Comparison of ENCODE assay signal across 22 cellular contexts in the genomic region with DNA sequence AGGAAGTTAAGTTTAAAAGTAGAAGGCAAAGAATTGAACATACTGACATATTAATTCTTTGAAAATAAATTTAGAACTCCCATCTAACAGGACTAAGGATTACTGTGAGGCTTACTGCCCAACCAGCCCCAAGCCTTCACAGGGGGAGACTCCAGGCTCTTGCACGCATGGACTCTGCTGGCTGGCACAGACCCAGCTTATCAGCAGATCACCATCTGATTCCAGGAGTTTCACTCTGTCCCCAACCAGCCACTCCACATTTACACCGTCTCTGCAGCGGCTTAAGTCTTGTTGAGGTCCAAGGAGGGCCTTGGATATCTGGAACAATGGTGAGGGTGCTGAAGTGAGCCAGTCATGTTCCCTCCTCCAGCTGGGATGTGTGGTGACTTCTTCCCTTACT. TPM values are rescaled to one million over a fixed set of nuclear protein-coding genes. Genes with fewer than 3 reads are reported as not detected.
DNase-seq lines count a peak whose midpoint lies in the region; ATAC-seq and TF ChIP-seq lines count a peak whose summit lies in the region.
"Had no signal": no experiment of that assay in that cellular context is flagged by ENCODE, and none has a peak within 500 bp of the region (broad histone marks: within the 10 kb centered on the region; RNA-seq: fewer than 3 reads in every experiment).

No MANE protein-coding gene starts in this region.

- H3K4me2 ChIP-seq in HCT116 (ENCODE audit: low read length) (no peak overlapping the region), mammary epithelial cell (ENCODE audit: insufficient read depth, low read depth, low read length) (no peak overlapping the region)

- no peak for TF ChIP-seq RAD21 in HCT116 (IDR thresholded peaks at IDR 0.05; ENCODE audit: low read depth)

- H4K20me1 ChIP-seq in HCT116 (ENCODE audit: insufficient read depth) (no peaks in the 10 kb centered on the region), mammary epithelial cell (ENCODE audit: insufficient read depth, low read length) (no peaks in the 10 kb centered on the region)

- no peaks in the 10 kb centered on the region for H3K9me3 Mint-ChIP-seq in Calu3 (ENCODE audit: low read depth, unreplicated experiment)
- H3K9me3 Mint-ChIP-seq: CD8-positive, alpha-beta T cell; H9; HFFc6 had no signal

- H3K27me3 ChIP-seq in HCT116 (ENCODE audit: insufficient read depth, low read length) (no peaks in the 10 kb centered on the region), mammary epithelial cell (ENCODE audit: insufficient read depth, low read length) (no peaks in the 10 kb centered on the region), heart left ventricle (peaks cover 0 to 5% (median 0%) of the 10 kb centered on the region in 9 donors), right cardiac atrium (ENCODE audit: control insufficient read depth, insufficient read depth) (no peaks in the 10 kb centered on the region)
- H3K27me3 ChIP-seq: Peyer's patch had no signal

- H2AFZ ChIP-seq in HCT116 (ENCODE audit: low read depth, low read length, poor library complexity, severe bottlenecking) (peak overlapping the region; percentile 9), mammary epithelial cell (ENCODE audit: low read depth, low read length) (peak overlapping the region; percentile 46)
- H2AFZ ChIP-seq: GM23248 had no signal

- RAD21 ChIA-PET in HCT116 (lab: Charles Lee; ENCODE audit: low non-redundant PET in 1 of 2, low total read pairs in 2 of 2, uncharacterized antibody in 2 of 2, unreplicated experiment in 2 of 2), result no interaction called here

- H3K4me3 ChIP-seq in HCT116 (replicated peaks in 1 of 2; ENCODE audit: low read depth in 1 of 2, low read length in 2 of 2) (no peak overlapping the region), mammary epithelial cell (replicated peaks in 1 of 3; ENCODE audit: insufficient read depth in 1 of 3, low read depth in 2 of 3, low read length in 3 of 3) (no peak overlapping the region), mucosa of descending colon (no peak overlapping the region), heart left ventricle (no peak overlapping the region), right cardiac atrium (ENCODE audit: low read length) (no peak overlapping the region)
- H3K4me3 ChIP-seq: GM23248, Peyer's patch had no signal

- POLR2A ChIA-PET in HCT116 (lab: Charles Lee), result no interaction called here

- dilution Hi-C loops in mammary epithelial cell (cut with HindIII; ENCODE audit: low sequenced_read_pairs), result no loop called here

- H3K27ac Mint-ChIP-seq in Calu3 (ENCODE audit: unreplicated experiment), result peak overlapping the region; percentile 50
- H3K27ac Mint-ChIP-seq: B cell; CD8-positive, alpha-beta T cell; H9; HFFc6 had no signal

- H3K36me3 Mint-ChIP-seq in Calu3 (ENCODE audit: insufficient read depth, unreplicated experiment), result no peaks in the 10 kb centered on the region
- H3K36me3 Mint-ChIP-seq: CD8-positive, alpha-beta T cell had no signal

- intact Hi-C loops in Calu3 (cut with micrococcal nuclease; ENCODE audit: unreplicated experiment) (no loop called here), HCT116 (cut with micrococcal nuclease) (no loop called here), mammary epithelial cell (cut with micrococcal nuclease) (no loop called here), mucosa of descending colon (cut with DNase I, micrococcal nuclease) (no loop called here), heart left ventricle (cut with DNase I) (no loop called here), right cardiac atrium (cut with DNase I) (no loop called here)

- CTCF ChIA-PET in Calu3 (lab: Charles Lee) (no interaction called here), HCT116 (lab: Charles Lee) (no interaction called here), mammary epithelial cell (lab: Charles Lee; ENCODE audit: low non-redundant PET) (no interaction called here)

- H3K4me1 Mint-ChIP-seq in Calu3 (ENCODE audit: low read depth, unreplicated experiment), result peaks cover 26% of the 10 kb centered on the region
- H3K4me1 Mint-ChIP-seq: H9 had no signal

- H3K9me2 ChIP-seq in HCT116 (ENCODE audit: insufficient read depth), result no peaks in the 10 kb centered on the region

- H3K27me3 Mint-ChIP-seq in Calu3 (ENCODE audit: unreplicated experiment), result no peaks in the 10 kb centered on the region

- no peak overlapping the region for H3K4me3 Mint-ChIP-seq in Calu3 (ENCODE audit: low read depth, unreplicated experiment)
- H3K4me3 Mint-ChIP-seq: B cell; CD8-positive, alpha-beta T cell; H9; HFFc6 had no signal

- ATAC-seq in HCT116 (no peak), mucosa of descending colon (peak; percentile 62), heart left ventricle (no peak), right cardiac atrium (no peak)
- ATAC-seq: CD8-positive, alpha-beta T cell had no signal

- H3K79me2 ChIP-seq in HCT116 (ENCODE audit: insufficient read depth, low read length), result no peaks in the 10 kb centered on the region
- no peaks in the 10 kb centered on the region for H3K79me2 ChIP-seq in mammary epithelial cell (ENCODE audit: insufficient read depth, low read length)

- H3K4me1 ChIP-seq in HCT116 (ENCODE audit: control insufficient read depth in 1 of 2, insufficient read depth in 2 of 2, low read length in 2 of 2) (peaks cover 4 to 8% of the 10 kb centered on the region in 2 experiments; a peak in 3 of 4 replicates), mammary epithelial cell (ENCODE audit: insufficient read depth, low read length) (no peaks in the 10 kb centered on the region), mucosa of descending colon (ENCODE audit: low read depth) (no peaks in the 10 kb centered on the region), heart left ventricle (no peaks in the 10 kb centered on the region), right cardiac atrium (ENCODE audit: control insufficient read depth, insufficient read depth, low read length) (no peaks in the 10 kb centered on the region)
- H3K4me1 ChIP-seq: Peyer's patch had no signal

- TF ChIP-seq CTCF in Calu3 (IDR thresholded peaks at IDR 0.05; ENCODE audit: unreplicated experiment) (no peak), HCT116 (IDR thresholded peaks at IDR 0.05 in 2 of 3, conservative IDR thresholded peaks at IDR 0.05 in 1 of 3; ENCODE audit: borderline replicate concordance in 1 of 3, insufficient read depth in 1 of 3, low read depth in 2 of 3, low read length in 2 of 3) (no peak), mammary epithelial cell (conservative IDR thresholded peaks at IDR 0.05 in 1 of 2, IDR thresholded peaks at IDR 0.05 in 1 of 2; ENCODE audit: extremely low read depth in 1 of 2, insufficient read depth in 1 of 2, low read depth in 1 of 2, low read length in 2 of 2) (no peak), mucosa of descending colon (IDR thresholded peaks at IDR 0.05) (no peak), heart left ventricle (IDR thresholded peaks at IDR 0.05) (no peak)

- H3K27ac ChIP-seq in HCT116 (ENCODE audit: low read depth, low read length) (no peak overlapping the region), mammary epithelial cell (ENCODE audit: insufficient read depth, low read depth, low read length) (no peak overlapping the region), heart left ventricle (no peak overlapping the region), right cardiac atrium (ENCODE audit: low read length) (no peak overlapping the region)
- H3K27ac ChIP-seq: C4-2B, GM23248, Peyer's patch had no signal

- no peak for DNase-seq in Calu3
- no peak for DNase-seq in HCT116 (ENCODE audit: low read depth, low spot score)
- no peak for DNase-seq in mammary epithelial cell
- DNase-seq in mucosa of descending colon, result no peak
- DNase-seq in heart left ventricle, result no peak
- no peak for DNase-seq in activated CD4-positive, alpha-beta T cell treated with anti-CD3 and anti-CD28 coated beads for 4 hours
- no peak for DNase-seq in right cardiac atrium
- DNase-seq: Caco-2; CD8-positive, alpha-beta T cell; DMS153; GM23248; H9; HFFc6; KBM-7; MM.1S; NCI-H2029; NCI-H2227 treated with DMSO at 0.1 percent for 48 hours; NCI-H526 treated with DMSO at 0.1 percent for 48 hours; Peyer's patch; SIG-M5 had no signal

- TF ChIP-seq POLR2A in HCT116 (IDR thresholded peaks at IDR 0.05; ENCODE audit: borderline replicate concordance, extremely low read depth, insufficient read depth, insufficient read length) (no peak), heart left ventricle (IDR thresholded peaks at IDR 0.05) (no peak)

- no peak overlapping the region for H3K9ac ChIP-seq in HCT116 (ENCODE audit: low read length)
- H3K9ac ChIP-seq in mammary epithelial cell (ENCODE audit: insufficient read depth, low read length), result no peak overlapping the region
- H3K9ac ChIP-seq: GM23248 had no signal

- H3K36me3 ChIP-seq in HCT116 (ENCODE audit: control insufficient read depth in 1 of 2, insufficient read depth in 2 of 2, low read length in 2 of 2) (no peaks in the 10 kb centered on the region), mammary epithelial cell (ENCODE audit: insufficient read depth, low read length) (no peaks in the 10 kb centered on the region), mucosa of descending colon (ENCODE audit: low read depth) (no peaks in the 10 kb centered on the region), heart left ventricle (no peaks in the 10 kb centered on the region)
- H3K36me3 ChIP-seq: Peyer's patch had no signal

- H3K9me3 ChIP-seq in HCT116 (ENCODE audit: control insufficient read depth in 1 of 2, insufficient read depth in 1 of 2, low read depth in 1 of 2, low read length in 2 of 2) (no peaks in the 10 kb centered on the region), mammary epithelial cell (replicated peaks; ENCODE audit: insufficient read depth, low read length) (peaks cover 2% of the 10 kb centered on the region), mucosa of descending colon (no peaks in the 10 kb centered on the region), heart left ventricle (no peaks in the 10 kb centered on the region), right cardiac atrium (ENCODE audit: control insufficient read depth, low read length) (no peaks in the 10 kb centered on the region)
- H3K9me3 ChIP-seq: Caco-2, Peyer's patch had no signal

- 42% methylated on average over 3 of the region's 3 CpGs for whole genome bisulfite sequencing in mammary epithelial cell (ENCODE audit: low coverage, missing lambda C conversion rate)
- 56 to 63% (median 61%) methylated on average over 3 of the region's 3 CpGs for WGBS in heart left ventricle, 4 donors
- 64% methylated on average over 3 of the region's 3 CpGs for WGBS in right cardiac atrium

- in situ Hi-C loops in mammary epithelial cell (cut with MboI; ENCODE audit: low sequenced_read_pairs in 2 of 2), result no loop called here

- BruUV-seq in Calu3 (replicated peaks; lab: Mats Ljungman, UMichigan) (no TSS peak), HCT116 (replicated peaks; lab: Mats Ljungman, UMichigan) (no TSS peak), mammary epithelial cell (replicated peaks; lab: Mats Ljungman, UMichigan) (no TSS peak)

RNA-seq across cellular contexts. Expression of a gene that starts 16.4 kb away (rescaled TPM):
- total RNA-seq in Calu3 (2022) (31.7 and 32.7 TPM in 2 replicates), HCT116 (2021; ENCODE audit: unreplicated experiment) (37.2 TPM), mammary epithelial cell (10 to 100 TPM; 32.3 to 49.1 TPM), mucosa of descending colon (10 to 100 TPM; 29.9 to 52.9 (median 38.4) TPM), heart left ventricle (10 to 100 TPM; 23.9 to 42.1 (median 31.1) TPM), right cardiac atrium (10 to 100 TPM; 27.0 to 27.6 (median 27.1) TPM)
- 9.7 and 10.9 TPM in 2 replicates for polyA plus RNA-seq in HCT116 (2012)
- polyA plus RNA-seq in mammary epithelial cell (18.2 TPM), heart left ventricle (10 to 100 TPM in 1 of 2 donors, 1 to 10 TPM in 1; 7.7 to 26.8 TPM), right cardiac atrium (8.8 TPM)
- polyA minus RNA-seq in mammary epithelial cell, result 53.2 TPM
